In the genomic region with DNA sequence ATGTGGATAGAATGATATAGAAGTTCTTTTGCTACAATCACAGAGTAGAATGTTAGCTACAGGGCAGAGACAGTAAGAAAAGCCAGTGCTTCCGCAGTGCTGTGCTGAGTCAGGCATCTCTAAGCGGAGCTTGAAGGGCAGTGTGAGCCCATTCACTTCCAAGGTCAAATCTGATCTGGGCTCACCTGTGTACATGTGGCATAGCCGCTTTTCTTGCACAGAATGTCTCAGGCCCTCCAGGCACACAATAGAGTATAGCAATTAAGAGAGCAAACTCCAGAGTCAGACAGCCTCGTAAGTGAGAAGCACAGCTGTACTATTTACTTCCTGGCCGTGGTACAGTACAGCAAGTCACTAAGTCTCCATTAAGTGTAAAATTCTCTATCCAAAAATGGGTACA, we compare ENCODE assay signal across 22 cellular contexts. TPM values are rescaled to one million over a fixed set of nuclear protein-coding genes. Genes with fewer than 3 reads are reported as not detected.
DNase-seq lines count a peak whose midpoint lies in the region; ATAC-seq and TF ChIP-seq lines count a peak whose summit lies in the region.
"Had no signal": no experiment of that assay in that cellular context is flagged by ENCODE, and none has a peak within 500 bp of the region (broad histone marks: within the 10 kb centered on the region; RNA-seq: fewer than 3 reads in every experiment).

No MANE protein-coding gene starts in this region.

- H2BK120ac ChIP-seq in IMR-90 (ENCODE audit: low read depth, low read length) (no peak overlapping the region), mesenchymal stem cell (ENCODE audit: low read depth, low read length) (no peak overlapping the region)

- BruUV-seq in IMR-90 (replicated peaks; lab: Mats Ljungman, UMichigan), result no TSS peak

- peaks cover 44% of the 10 kb centered on the region for H3K4me1 Mint-ChIP-seq in WTC11

- no peak overlapping the region for H4K5ac ChIP-seq in IMR-90 (ENCODE audit: low read depth, low read length)

- peaks cover 25% of the 10 kb centered on the region for H3K9me1 ChIP-seq in IMR-90 (ENCODE audit: insufficient read depth, low read length)

- no peak for TF ChIP-seq RAD21 in IMR-90 (IDR thresholded peaks at IDR 0.05; ENCODE audit: low read length)

- H3K4me3 ChIP-seq in IMR-90 (ENCODE audit: insufficient read depth, low read depth, low read length), result no peak overlapping the region
- no peak overlapping the region for H3K4me3 ChIP-seq in mesenchymal stem cell (ENCODE audit: insufficient read depth in 1 of 2, low read depth in 1 of 2, low read length in 2 of 2)
- no peak overlapping the region for H3K4me3 ChIP-seq in rectal smooth muscle tissue (ENCODE audit: low read length)
- H3K4me3 ChIP-seq: lung had no signal

- dilution Hi-C loops in IMR-90 (cut with HindIII; ENCODE audit: low sequenced_read_pairs, unreplicated experiment), result no loop called here

- no peaks in the 10 kb centered on the region for H3K9me3 ChIP-seq in IMR-90 (ENCODE audit: control insufficient read depth, insufficient read depth, low read length)
- H3K9me3 ChIP-seq in mesenchymal stem cell (ENCODE audit: control insufficient read depth, low read length), result no peaks in the 10 kb centered on the region

- H4K20me1 ChIP-seq in IMR-90 (ENCODE audit: insufficient read depth, low read length), result peaks cover 95% of the 10 kb centered on the region

- ATAC-seq in IMR-90 (ENCODE audit: low read depth) (no peak), WTC11 (no peak), GM21717 (IDR thresholded peaks at IDR 0.05; ENCODE audit: unreplicated experiment) (no peak), GM21515 (IDR thresholded peaks at IDR 0.05; ENCODE audit: unreplicated experiment) (no peak)
- ATAC-seq: stimulated activated naive CD8-positive, alpha-beta T cell treated with anti-CD3 and anti-CD28 coated beads, Interleukin-15, Interleukin-2, amounts not matched to agents 100 U/mL and 50 U/mL, for 24 hours had no signal

- H3K36me3 Mint-ChIP-seq in WTC11, result peaks cover 16% of the 10 kb centered on the region

- DNase-seq in IMR-90 (no peak), WTC11 (ENCODE audit: low spot score) (no peak), mesenchymal stem cell (no peak), D341Med (ENCODE audit: low spot score) (no peak), ACHN (no peak)
- DNase-seq: activated B cell treated with CpG ODN at 0.5 μM for 24 hours; activated CD4-positive, alpha-beta T cell treated with anti-CD3 and anti-CD28 coated beads, Interleukin-2, amount 50 U/mL, for 4 hours; activated naive CD4-positive, alpha-beta T cell treated with anti-CD3 and anti-CD28 coated beads, Interleukin-2, amount 10 ng/mL, durations not matched to agents 7 days and 5 days; amniotic stem cell; CD4-positive, CD25-positive, alpha-beta regulatory T cell; kidney; NCI-H1436 treated with DMSO at 0.1 percent for 48 hours; NCI-H2171; NCI-H82; stimulated activated CD4-positive, alpha-beta T cell treated with anti-CD3 and anti-CD28 coated beads, Interleukin-12 subunit alpha, Interleukin-12 subunit beta, amount 100 ng/mL, for 4 hours; stimulated activated naive CD8-positive, alpha-beta T cell treated with anti-CD3 and anti-CD28 coated beads, Interleukin-15, Interleukin-2, amounts not matched to agents 100 U/mL and 50 U/mL, for 24 hours had no signal

- peaks cover 29% of the 10 kb centered on the region for H3K4me1 ChIP-seq in IMR-90 (ENCODE audit: control insufficient read depth, insufficient read depth, low read length)
- peaks cover 8% of the 10 kb centered on the region for H3K4me1 ChIP-seq in mesenchymal stem cell (ENCODE audit: control insufficient read depth, insufficient read depth, low read depth, low read length)
- peaks cover 37% of the 10 kb centered on the region for H3K4me1 ChIP-seq in rectal smooth muscle tissue (ENCODE audit: control insufficient read depth, insufficient read depth, low read length)

- no peak overlapping the region for H2AK9ac ChIP-seq in IMR-90 (replicated peaks; ENCODE audit: low read depth, low read length, poor library complexity)

- TF ChIP-seq CTCF in IMR-90 (conservative IDR thresholded peaks at IDR 0.05; ENCODE audit: low read depth, low read length) (no peak), WTC11 (IDR thresholded peaks at IDR 0.05) (no peak)

- peak overlapping the region; percentile 26 for H2BK5ac ChIP-seq in IMR-90 (ENCODE audit: low read depth, low read length, poor library complexity, severe bottlenecking)
- no peak overlapping the region for H2BK5ac ChIP-seq in mesenchymal stem cell (ENCODE audit: low read depth, low read length, poor library complexity, severe bottlenecking)

- H3K23ac ChIP-seq in IMR-90 (ENCODE audit: low read depth, low read length) (peak overlapping the region; percentile 38; the same call in 1 of the 2 replicates), mesenchymal stem cell (ENCODE audit: low read length in 2 of 2) (no peak overlapping the region)

- H2AFZ ChIP-seq in IMR-90 (replicated peaks; ENCODE audit: low read length, poor library complexity) (no peak overlapping the region), mesenchymal stem cell (ENCODE audit: low read depth, low read length) (no peak overlapping the region)

- H3K36me3 ChIP-seq in IMR-90 (ENCODE audit: control insufficient read depth, insufficient read depth, low read length) (peaks cover 18% of the 10 kb centered on the region), mesenchymal stem cell (ENCODE audit: control insufficient read depth in 1 of 2, insufficient read depth in 2 of 2, low read depth in 1 of 2, low read length in 2 of 2) (peaks cover 18 to 43% of the 10 kb centered on the region in 2 experiments), rectal smooth muscle tissue (ENCODE audit: control insufficient read depth, insufficient read depth, low read length) (peaks cover under 1% of the 10 kb centered on the region)

- in situ Hi-C loops in IMR-90 (cut with MboI; ENCODE audit: low sequenced_read_pairs), result no loop called here
- in situ Hi-C loops in ACHN (cut with HindIII; ENCODE audit: low pct_ligation_motif_present, low pct_unique_long_range_greater_than_20kb, low sequenced_read_pairs), result no loop called here

- H4K8ac ChIP-seq in IMR-90 (ENCODE audit: low read depth in 2 of 2, low read length in 2 of 2) (no peak overlapping the region), mesenchymal stem cell (ENCODE audit: low read length) (no peak overlapping the region)

- no peak overlapping the region for H3K18ac ChIP-seq in IMR-90 (ENCODE audit: low read depth, low read length)
- H3K18ac ChIP-seq in mesenchymal stem cell (ENCODE audit: low read depth in 1 of 2, low read length in 2 of 2), result no peak overlapping the region

- H2BK20ac ChIP-seq in IMR-90 (ENCODE audit: low read depth, low read length), result no peak overlapping the region

- POLR2A ChIA-PET in IMR-90 (lab: Charles Lee; ENCODE audit: unreplicated experiment), result interaction anchor here (0.6 kb wide), 1 partner anchor 11 kb away, joined by 9 read pairs; no protein-coding TSS in a partner anchor
- POLR2A ChIA-PET in WTC11 (lab: Charles Lee), result no interaction called here

- H3K79me1 ChIP-seq in IMR-90 (ENCODE audit: low read depth in 1 of 2, low read length in 2 of 2) (peaks cover 0 to 38% of the 10 kb centered on the region in 2 experiments; a peak in 2 of 4 replicates), mesenchymal stem cell (replicated peaks; ENCODE audit: low read length, poor library complexity, severe bottlenecking) (no peaks in the 10 kb centered on the region)

- H3K14ac ChIP-seq in IMR-90 (replicated peaks; ENCODE audit: low read depth, low read length) (peak overlapping the region; percentile 31; the same call in 1 of the 2 replicates), mesenchymal stem cell (ENCODE audit: low read length in 2 of 2) (peak overlapping the region in 1 of 2 experiments; percentile 92)

- H4K91ac ChIP-seq in IMR-90 (ENCODE audit: insufficient read depth, low read depth, low read length) (no peak overlapping the region), mesenchymal stem cell (ENCODE audit: low read length) (no peak overlapping the region)

- no peak overlapping the region for H3K56ac ChIP-seq in IMR-90 (ENCODE audit: extremely low read depth, insufficient read depth, low read length)

- no peak overlapping the region for H2BK12ac ChIP-seq in mesenchymal stem cell (ENCODE audit: low read length in 2 of 2)

- H3K27ac Mint-ChIP-seq in WTC11, result peak overlapping the region; percentile 40
- H3K27ac Mint-ChIP-seq: activated B cell treated with CpG ODN at 0.5 μM for 24 hours; activated naive CD4-positive, alpha-beta T cell treated with anti-CD3 and anti-CD28 coated beads, Interleukin-2, amount 10 ng/mL, durations not matched to agents 7 days and 5 days; activated T-helper 1 cell treated with anti-CD3 and anti-CD28 coated beads, Interleukin-12 subunit alpha, Interleukin-12 subunit beta, Interleukin-2, Interleukin-4 antibody, amounts not matched to agents 30 ng/mL and 10 ng/mL and 1 ng/mL, durations not matched to agents 14 hours and 24 hours and 36 hours; T-helper 2 cell treated with Interferon-gamma antibody and Interleukin-4, amounts not matched to agents 5 μg/mL and 100 μg/mL, for 36 hours had no signal

- H3K27me3 ChIP-seq in IMR-90 (ENCODE audit: control insufficient read depth, insufficient read depth, low read length) (no peaks in the 10 kb centered on the region), mesenchymal stem cell (ENCODE audit: control insufficient read depth in 1 of 2, insufficient read depth in 1 of 2, low read length in 2 of 2) (no peaks in the 10 kb centered on the region), rectal smooth muscle tissue (ENCODE audit: control insufficient read depth, insufficient read depth, low read length) (no peaks in the 10 kb centered on the region)

- CTCF ChIA-PET in IMR-90 (lab: Yijun Ruan, JAX) (interaction anchor here (0.9 to 1.1 kb wide), 2 partner anchors 9 to 40 kb away, joined by 3 read pairs; no protein-coding TSS in a partner anchor), WTC11 (lab: Charles Lee) (interaction anchor here (0.6 kb wide), 1 partner anchor 85 kb away, joined by 3 read pairs; no protein-coding TSS in a partner anchor)

- H3K4me2 ChIP-seq in IMR-90 (ENCODE audit: low read depth, low read length) (no peak overlapping the region), mesenchymal stem cell (ENCODE audit: low read length, poor library complexity, severe bottlenecking) (no peak overlapping the region)

- no peak overlapping the region for H3K4me3 Mint-ChIP-seq in WTC11
- H3K4me3 Mint-ChIP-seq: activated B cell treated with CpG ODN at 0.5 μM for 24 hours; activated naive CD4-positive, alpha-beta T cell treated with anti-CD3 and anti-CD28 coated beads, Interleukin-2, amount 10 ng/mL, durations not matched to agents 7 days and 5 days; activated T-helper 1 cell treated with anti-CD3 and anti-CD28 coated beads, Interleukin-12 subunit alpha, Interleukin-12 subunit beta, Interleukin-2, Interleukin-4 antibody, amounts not matched to agents 30 ng/mL and 10 ng/mL and 1 ng/mL, durations not matched to agents 14 hours and 24 hours and 36 hours; CD4-positive, CD25-positive, alpha-beta regulatory T cell; T-helper 2 cell treated with Interferon-gamma antibody and Interleukin-4, amounts not matched to agents 5 μg/mL and 100 μg/mL, for 36 hours had no signal

- H3K9me3 Mint-ChIP-seq in WTC11, result no peaks in the 10 kb centered on the region
- H3K9me3 Mint-ChIP-seq: activated B cell treated with CpG ODN at 0.5 μM for 24 hours; activated naive CD4-positive, alpha-beta T cell treated with anti-CD3 and anti-CD28 coated beads, Interleukin-2, amount 10 ng/mL, durations not matched to agents 7 days and 5 days; activated T-helper 1 cell treated with anti-CD3 and anti-CD28 coated beads, Interleukin-12 subunit alpha, Interleukin-12 subunit beta, Interleukin-2, Interleukin-4 antibody, amounts not matched to agents 30 ng/mL and 10 ng/mL and 1 ng/mL, durations not matched to agents 14 hours and 24 hours and 36 hours; CD4-positive, CD25-positive, alpha-beta regulatory T cell; T-helper 2 cell treated with Interferon-gamma antibody and Interleukin-4, amounts not matched to agents 5 μg/mL and 100 μg/mL, for 36 hours had no signal

- H2AK5ac ChIP-seq in IMR-90 (ENCODE audit: low read depth, low read length) (no peak overlapping the region), mesenchymal stem cell (ENCODE audit: low read length, severe bottlenecking) (peak overlapping the region; percentile 10)

- H3K27me3 Mint-ChIP-seq in WTC11 (ENCODE audit: low read depth), result no peaks in the 10 kb centered on the region
- H3K27me3 Mint-ChIP-seq: activated B cell treated with CpG ODN at 0.5 μM for 24 hours; activated naive CD4-positive, alpha-beta T cell treated with anti-CD3 and anti-CD28 coated beads, Interleukin-2, amount 10 ng/mL, durations not matched to agents 7 days and 5 days; CD4-positive, CD25-positive, alpha-beta regulatory T cell had no signal

- no peak overlapping the region for H2BK15ac ChIP-seq in IMR-90 (ENCODE audit: low read depth, low read length)
- H2BK15ac ChIP-seq in mesenchymal stem cell (ENCODE audit: low read depth, poor library complexity, severe bottlenecking), result no peak overlapping the region

- intact Hi-C loops in IMR-90 (cut with micrococcal nuclease), result no loop called here

- H3K9ac ChIP-seq in IMR-90 (ENCODE audit: low read depth, low read length) (no peak overlapping the region), mesenchymal stem cell (ENCODE audit: low read length) (no peak overlapping the region), rectal smooth muscle tissue (ENCODE audit: low read length) (no peak overlapping the region)

- H3K4ac ChIP-seq in IMR-90 (ENCODE audit: low read depth, low read length) (no peak overlapping the region), mesenchymal stem cell (ENCODE audit: low read depth in 1 of 2, low read length in 2 of 2) (no peak overlapping the region)

- WGBS in IMR-90 (ENCODE audit: extremely low coverage in 2 of 2, insufficient read length in 1 of 2), 2 experiments, result 92% methylated on average over 3 of the region's 5 CpGs; no CpG with 5 or more reads in 1 of the 2 experiments
- WGBS in mesenchymal stem cell, result 97% methylated on average over 3 of the region's 5 CpGs

- H3K27ac ChIP-seq in IMR-90 (ENCODE audit: insufficient read depth, low read length) (no peak overlapping the region), mesenchymal stem cell (ENCODE audit: low read length, poor library complexity, severe bottlenecking) (peak overlapping the region; percentile 25), rectal smooth muscle tissue (ENCODE audit: low read depth, low read length) (peak overlapping the region; percentile 37)

- no peak for TF ChIP-seq POLR2A in IMR-90 (IDR thresholded peaks at IDR 0.05; ENCODE audit: low read depth, low read length)

RNA-seq across cellular contexts. Expression of gene CORO1C, which starts 26.8 kb away (rescaled TPM):
- total RNA-seq in IMR-90 (2012; rRNA removed) (1,042 and 1,100 TPM in 2 replicates), WTC11 (2021) (108 to 114 TPM (median 113 TPM) in 3 replicates)
- polyA plus RNA-seq in IMR-90 (2012; rRNA removed), result 591 and 675 TPM in 2 replicates
- polyA plus RNA-seq in IMR-90 (2012; cell fraction: cytosol; rRNA removed), result 183 and 262 TPM in 2 replicates
- polyA plus RNA-seq in IMR-90 (2012; cell fraction: nucleus; rRNA removed; ENCODE audit: low replicate concordance), result 145 and 350 TPM in 2 replicates
- polyA plus RNA-seq in mesenchymal stem cell (2013, experiment 1 of 2), result 152 TPM
- polyA plus RNA-seq in mesenchymal stem cell (2013, experiment 2 of 2), result 153 TPM
